ENCODE assay signal across 15 cellular contexts in the genomic region with DNA sequence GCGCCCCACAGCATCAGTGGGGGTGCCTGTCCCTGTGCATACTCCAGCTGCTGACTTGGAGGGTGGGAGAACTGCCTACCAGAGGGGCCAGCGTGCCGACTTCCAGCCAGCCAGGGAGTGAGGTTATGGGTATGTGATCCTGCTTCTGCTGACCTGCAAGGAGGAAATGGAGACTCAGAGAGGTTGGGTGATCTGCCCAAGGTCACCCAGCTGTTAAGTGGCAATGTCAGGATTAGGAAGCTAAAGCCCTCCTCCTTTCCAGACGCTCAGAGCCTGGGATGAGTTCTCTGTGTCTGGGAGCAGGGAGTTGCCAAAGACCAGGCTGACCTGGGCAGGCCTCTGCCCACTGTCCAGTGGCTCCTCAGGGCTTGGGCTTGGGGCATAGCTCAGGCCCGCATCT.
"Had no signal": no experiment of that assay in that cellular context is flagged by ENCODE, and none has a peak within 500 bp of the region (broad histone marks: within the 10 kb centered on the region; RNA-seq: fewer than 3 reads in every experiment).

No MANE protein-coding gene starts in this region.

- H3K36me3 Mint-ChIP-seq: naive B cell had no signal

- H3K9me3 Mint-ChIP-seq: activated B cell treated with CpG ODN at 0.5 μM for 24 hours; activated CD4-positive, alpha-beta T cell treated with anti-CD3 and anti-CD28 coated beads, Interleukin-2, amount 10 ng/mL, durations not matched to agents 24 days and 14 days; activated naive CD4-positive, alpha-beta T cell treated with anti-CD3 and anti-CD28 coated beads for 36 hours had no signal

- DNase-seq: activated B cell treated with CpG ODN at 0.5 μM for 24 hours; activated CD4-positive, alpha-beta T cell treated with anti-CD3 and anti-CD28 coated beads, Interleukin-2, amount 10 ng/mL, durations not matched to agents 24 days and 14 days; activated naive CD4-positive, alpha-beta T cell treated with anti-CD3 and anti-CD28 coated beads for 36 hours; dermis blood vessel endothelial cell; esophagus squamous epithelium; foreskin keratinocyte; naive B cell; occipital lobe; stimulated activated CD4-positive, alpha-beta T cell treated with anti-CD3 and anti-CD28 coated beads, Interleukin-2, amount 100 ng/mL, for 48 hours; stimulated activated naive CD8-positive, alpha-beta T cell treated with anti-CD3 and anti-CD28 coated beads, Interleukin-15, Interleukin-2, amounts not matched to agents 100 U/mL and 50 U/mL, for 24 hours had no signal

- H3K4me1 Mint-ChIP-seq: activated B cell treated with CpG ODN at 0.5 μM for 24 hours; activated CD4-positive, alpha-beta T cell treated with anti-CD3 and anti-CD28 coated beads, Interleukin-2, amount 10 ng/mL, durations not matched to agents 24 days and 14 days; naive B cell had no signal

- H3K27ac ChIP-seq: esophagus squamous epithelium, foreskin keratinocyte, left lung, suprapubic skin had no signal

- H3K27me3 ChIP-seq: suprapubic skin had no signal

- H3K27me3 Mint-ChIP-seq: activated B cell treated with CpG ODN at 0.5 μM for 24 hours had no signal

- H3K9me3 ChIP-seq: esophagus squamous epithelium, heart left ventricle, left lung, prostate gland, SK-N-SH, suprapubic skin had no signal

- H3K4me3 ChIP-seq: esophagus squamous epithelium, heart left ventricle, left lung, prostate gland, suprapubic skin had no signal

- ATAC-seq: foreskin keratinocyte; stimulated activated naive CD8-positive, alpha-beta T cell treated with anti-CD3 and anti-CD28 coated beads, Interleukin-15, Interleukin-2, amounts not matched to agents 100 U/mL and 50 U/mL, for 24 hours had no signal

- H3K27ac Mint-ChIP-seq: activated B cell treated with CpG ODN at 0.5 μM for 24 hours; activated CD4-positive, alpha-beta T cell treated with anti-CD3 and anti-CD28 coated beads, Interleukin-2, amount 10 ng/mL, durations not matched to agents 24 days and 14 days; activated naive CD4-positive, alpha-beta T cell treated with anti-CD3 and anti-CD28 coated beads for 36 hours; naive B cell had no signal

- H3K4me1 ChIP-seq: foreskin keratinocyte, left lung, prostate gland had no signal

- H3K4me3 Mint-ChIP-seq: activated B cell treated with CpG ODN at 0.5 μM for 24 hours; activated CD4-positive, alpha-beta T cell treated with anti-CD3 and anti-CD28 coated beads, Interleukin-2, amount 10 ng/mL, durations not matched to agents 24 days and 14 days; activated naive CD4-positive, alpha-beta T cell treated with anti-CD3 and anti-CD28 coated beads for 36 hours; naive B cell had no signal

- H3K36me3 ChIP-seq: esophagus squamous epithelium, heart left ventricle, left lung, prostate gland, suprapubic skin had no signal
